9 cellular contexts compared by ENCODE assay signal in genomic region chr2:10410001-10410671, GRCh38. TPM values are rescaled to one million over a fixed set of nuclear protein-coding genes. Genes with fewer than 3 reads are reported as not detected.
DNase-seq lines count a peak whose midpoint lies in the region; ATAC-seq and TF ChIP-seq lines count a peak whose summit lies in the region.
"Had no signal": no experiment of that assay in that cellular context is flagged by ENCODE, and none has a peak within 500 bp of the region (broad histone marks: within the 10 kb centered on the region; RNA-seq: fewer than 3 reads in every experiment).

No MANE protein-coding gene starts in this region.

- no peaks in the 10 kb centered on the region for H3K9me2 ChIP-seq in DOHH2 (replicated peaks; ENCODE audit: control insufficient read depth, low read length)

- H3K27ac Mint-ChIP-seq in activated B cell treated with CpG ODN at 0.5 μM for 24 hours: peak overlapping the region; percentile 92

- peak overlapping the region; percentile 74 for H3K4me3 Mint-ChIP-seq in activated B cell treated with CpG ODN at 0.5 μM for 24 hours

- H3K4me2 ChIP-seq in DOHH2 (ENCODE audit: low read length): peak overlapping the region; percentile 80

- TF ChIP-seq CTCF in DOHH2 (IDR thresholded peaks at IDR 0.05; ENCODE audit: low read depth, low read length, poor library complexity, severe bottlenecking): no peak
- TF ChIP-seq CTCF in activated B cell treated with CpG ODN at 0.5 μM for 24 hours (IDR thresholded peaks at IDR 0.05): no peak
- TF ChIP-seq CTCF in omental fat pad (IDR thresholded peaks at IDR 0.05): no peak

- no peaks in the 10 kb centered on the region for H3K9me3 Mint-ChIP-seq in activated B cell treated with CpG ODN at 0.5 μM for 24 hours

- H3K4me3 ChIP-seq in DOHH2 (ENCODE audit: low read length): peak overlapping the region; percentile 60

- POLR2A ChIA-PET in activated B cell treated with CpG ODN at 0.5 μM for 24 hours (lab: Charles Lee): interaction anchor here (0.6 to 5.8 kb wide), 25 partner anchors 9 to 842 kb away, joined by 3 to 90 read pairs (median 5); partner anchors contain the start of genes HPCAL1 and ODC1

- no peaks in the 10 kb centered on the region for H3K27me3 Mint-ChIP-seq in activated B cell treated with CpG ODN at 0.5 μM for 24 hours

- H3K36me3 Mint-ChIP-seq in activated B cell treated with CpG ODN at 0.5 μM for 24 hours (ENCODE audit: low read depth): peaks cover 3% of the 10 kb centered on the region

- H4K20me1 ChIP-seq in DOHH2 (ENCODE audit: control insufficient read depth, insufficient read depth, low read depth, low read length): no peaks in the 10 kb centered on the region; the same call in 1 of the 2 replicates

- peaks cover 74% of the 10 kb centered on the region for H3K4me1 Mint-ChIP-seq in activated B cell treated with CpG ODN at 0.5 μM for 24 hours

- H3K9me3 ChIP-seq in DOHH2 (ENCODE audit: control insufficient read depth, insufficient read depth, low read length): 0 out of 2 replicates have a peak, but pooled peaks cover 2% of the 10 kb centered on the region

- no peaks in the 10 kb centered on the region for H3K79me2 ChIP-seq in DOHH2 (ENCODE audit: control insufficient read depth, low read length)

- DNase-seq in activated B cell treated with CpG ODN at 0.5 μM for 24 hours: peak; percentile 47
- no peak for DNase-seq in mesenteric fat pad (ENCODE audit: low spot score)
- no peak for DNase-seq in NCI-H2081 (lab: John Stamatoyannopoulos, UW)
- no peak for DNase-seq in omental fat pad (ENCODE audit: low spot score)
- no peak for DNase-seq in amniotic stem cell (lab: John Stamatoyannopoulos, UW)
- DNase-seq: DMS79 treated with DMSO at 0.1 percent for 48 hours had no signal

- intact Hi-C loops in activated B cell treated with CpG ODN at 0.5 μM for 24 hours (cut with micrococcal nuclease): loop anchor here (1.0 to 2.0 kb wide), 4 partner anchors 35 to 1339 kb away; partner anchors contain the start of genes HPCAL1 and ODC1

- H3K27me3 ChIP-seq in DOHH2 (ENCODE audit: control insufficient read depth, low read length): no peaks in the 10 kb centered on the region

- H3F3A ChIP-seq in DOHH2 (ENCODE audit: control insufficient read depth, insufficient read depth): peaks cover 10% of the 10 kb centered on the region

- CTCF ChIA-PET in activated B cell treated with CpG ODN at 0.5 μM for 24 hours (lab: Charles Lee): interaction anchor here (1.1 to 6.2 kb wide), 28 partner anchors 11 to 336 kb away, joined by 3 to 100 read pairs (median 6); partner anchors contain the start of genes HPCAL1 and ODC1

- ATAC-seq in GM19467 (IDR thresholded peaks at IDR 0.05; ENCODE audit: unreplicated experiment) (peak; percentile 60), HG03442 (IDR thresholded peaks at IDR 0.05; ENCODE audit: unreplicated experiment) (peak; percentile 58), activated B cell treated with CpG ODN at 0.5 μM for 24 hours (ENCODE audit: low read depth) (peak; percentile 67), omental fat pad (ENCODE audit: low FRiP score) (no peak)

- peaks cover 60% of the 10 kb centered on the region for H3K4me1 ChIP-seq in DOHH2 (ENCODE audit: control insufficient read depth, low read length)

- H3K36me3 ChIP-seq in DOHH2 (ENCODE audit: control insufficient read depth, low read length): peaks cover 4% of the 10 kb centered on the region; the same call in 1 of the 2 replicates

- peak overlapping the region; percentile 82 for H3K27ac ChIP-seq in DOHH2 (ENCODE audit: low read depth, low read length)

RNA-seq across cellular contexts. Expression of gene ODC1, which starts 38.0 kb away (rescaled TPM):
- total RNA-seq in activated B cell treated with CpG ODN at 0.5 μM for 24 hours (192 and 200 TPM in 2 replicates), mesenteric fat pad (32.8 TPM), omental fat pad (100 to 1,000 TPM in 2 of 4 donors, 10 to 100 TPM in 2; 46.8 to 264 (median 114) TPM)
